In genomic region chr1:96721382-96722160, GRCh38 we compare ENCODE assay signal across 8 cellular contexts. TPM values are rescaled to one million over a fixed set of nuclear protein-coding genes. Genes with fewer than 3 reads are reported as not detected.
DNase-seq lines count a peak whose midpoint lies in the region; ATAC-seq and TF ChIP-seq lines count a peak whose summit lies in the region.

PTBP2 (plus strand) TSS chr1:96721784; CDS start chr1:96721865, 81 bp downstream.

- H3K4me1 ChIP-seq in esophagus squamous epithelium, result peaks cover 3 to 48% (median 13%) of the 10 kb centered on the region in 3 donors

- ATAC-seq in GM21529 (IDR thresholded peaks at IDR 0.05; ENCODE audit: unreplicated experiment), result peak; percentile 94

- peaks cover 0 to 22% (median 0%) of the 10 kb centered on the region in 3 donors for H3K36me3 ChIP-seq in esophagus squamous epithelium

- peak; percentile 96 for DNase-seq in DMS53 (lab: John Stamatoyannopoulos, UW)
- DNase-seq in HuH-7.5 (ENCODE audit: low spot score), result peak; percentile 64
- DNase-seq in activated T-cell treated with anti-CD3 and anti-CD28 coated beads, Interleukin-2, amount 50 U/mL, for 48 hours, result peak; percentile 85 to 89
- DNase-seq in esophagus squamous epithelium (lab: John Stamatoyannopoulos, UW), result peak; percentile 49
- DNase-seq in myocyte (ENCODE audit: low read depth), result peak; percentile 86
- DNase-seq in stimulated activated CD8-positive, alpha-beta memory T cell treated with anti-CD3 and anti-CD28 coated beads, Interleukin-7, amount 100 ng/mL, for 48 hours (ENCODE audit: extremely low read depth in 1 of 2, low read depth in 1 of 2), result peak; percentile 56 to 59

- intact Hi-C loops in esophagus squamous epithelium (cut with DNase I), result no loop called here

- peak within 1 kb of the TSS; percentile 94 to 98 (median 96) for H3K27ac ChIP-seq in esophagus squamous epithelium

- TF ChIP-seq CTCF in esophagus squamous epithelium (IDR thresholded peaks at IDR 0.05), result no peak

- H3K9me3 ChIP-seq in esophagus squamous epithelium, result no peaks in the 10 kb centered on the region

- no peaks in the 10 kb centered on the region for H3K27me3 ChIP-seq in esophagus squamous epithelium

- peak within 1 kb of the TSS; percentile 91 to 99 (median 98) for H3K4me3 ChIP-seq in esophagus squamous epithelium

- peak in 3 of 4 donors; percentile 16 to 68 (median 47) for TF ChIP-seq POLR2A in esophagus squamous epithelium (IDR thresholded peaks at IDR 0.05)

- WGBS in esophagus squamous epithelium, 2 donors, result 0% methylated on average over 4 to 7 of the region's 77 CpGs

TF ChIP-seq in PFSK-1, 5 proteins besides CTCF, POLR2A, EP300 and RAD21:
- TF ChIP-seq REST (IDR thresholded peaks at IDR 0.05; ENCODE audit: insufficient read depth in 1 of 2, low read depth in 2 of 2, low read length in 2 of 2), result no peak
- no peak for TF ChIP-seq FOXP2 (optimal IDR thresholded peaks at IDR 0.05; ENCODE audit: borderline replicate concordance, extremely low read depth, extremely low read length, insufficient read depth)
- peak; percentile 70; the same call in 1 of the 2 replicates for TF ChIP-seq TAF1 (IDR thresholded peaks at IDR 0.05; ENCODE audit: borderline replicate concordance, insufficient read depth, low read length)
- peak; percentile 31; the same call in 1 of the 2 replicates for TF ChIP-seq POLR2AphosphoS5 (IDR thresholded peaks at IDR 0.05; ENCODE audit: low read depth, low read length)

RNA-seq across cellular contexts. Expression of gene PTBP2, which starts in this region (rescaled TPM):
- 2.6 TPM for polyA plus RNA-seq in PFSK-1 (2012; ENCODE audit: insufficient read length, low read depth)
- total RNA-seq in esophagus squamous epithelium (10 to 100 TPM; 15.8 to 51.3 (median 23.8) TPM), myocyte (32.8 and 42.0 TPM in 2 replicates)
- polyA plus RNA-seq in myocyte (2012), result 6.7 TPM

Comparison
In these comparisons a context has a peak if more than half of its experiments do, and no peak if none do; other contexts are left out.
1. Peak in every context shown above with its lines: DNase-seq, ATAC-seq, H3K4me3 ChIP-seq and H3K27ac ChIP-seq.